In genomic region chr2:126898636-126899035, GRCh38 we compare ENCODE assay signal across 19 cellular contexts. TPM values are rescaled to one million over a fixed set of nuclear protein-coding genes. Genes with fewer than 3 reads are reported as not detected.
"Had no signal": no experiment of that assay in that cellular context is flagged by ENCODE, and none has a peak within 500 bp of the region (broad histone marks: within the 10 kb centered on the region; RNA-seq: fewer than 3 reads in every experiment).

TEX51 (plus strand) TSS chr2:126898890; CDS start chr2:126898919, 29 bp downstream.

- H3K4me1 ChIP-seq: adrenal gland, heart left ventricle, prostate gland, SJCRH30, tibial nerve had no signal

- ATAC-seq: effector memory CD8-positive, alpha-beta T cell; heart left ventricle; natural killer cell; stimulated activated effector memory CD8-positive, alpha-beta T cell treated with anti-CD3 and anti-CD28 coated beads, Interleukin-12 subunit alpha, Interleukin-12 subunit beta, amount 100 ng/mL, for 72 hours; T-helper 17 cell had no signal

- H3K27me3 ChIP-seq: adrenal gland, heart left ventricle, SJCRH30, tibial nerve had no signal

- H3K9me3 ChIP-seq: adrenal gland, prostate gland, SJCRH30 had no signal

- H3K27ac ChIP-seq: adrenal gland, epithelial cell of prostate, heart left ventricle, prostate gland, SJCRH30, tibial nerve had no signal

- DNase-seq: activated CD4-positive, alpha-beta T cell treated with anti-CD3 and anti-CD28 coated beads for 48 hours; activated CD8-positive, alpha-beta memory T cell treated with anti-CD3 and anti-CD28 coated beads for 24 hours; activated T-cell treated with anti-CD3 and anti-CD28 coated beads for 4 hours; caudate nucleus; effector memory CD8-positive, alpha-beta T cell; foreskin melanocyte; heart left ventricle; natural killer cell; SJCRH30; T-helper 17 cell had no signal

- H3K36me3 ChIP-seq: adrenal gland, heart left ventricle, prostate gland, SJCRH30, tibial nerve had no signal

- H3K4me3 ChIP-seq: adrenal gland, heart left ventricle, prostate gland, SJCRH30, tibial nerve had no signal

- H3K4me3 Mint-ChIP-seq: activated naive CD4-positive, alpha-beta T cell treated with anti-CD3 and anti-CD28 coated beads, Interleukin-2, amount 50 U/mL, for 24 hours; effector memory CD8-positive, alpha-beta T cell; memory B cell; natural killer cell; stimulated activated effector memory CD8-positive, alpha-beta T cell treated with anti-CD3 and anti-CD28 coated beads, Interleukin-12 subunit alpha, Interleukin-12 subunit beta, amount 100 ng/mL, for 72 hours; T-helper 17 cell had no signal

- H3K4me1 Mint-ChIP-seq: activated naive CD4-positive, alpha-beta T cell treated with anti-CD3 and anti-CD28 coated beads, Interleukin-2, amount 50 U/mL, for 24 hours; memory B cell; natural killer cell; stimulated activated effector memory CD8-positive, alpha-beta T cell treated with anti-CD3 and anti-CD28 coated beads, Interleukin-12 subunit alpha, Interleukin-12 subunit beta, amount 100 ng/mL, for 72 hours; T-helper 17 cell had no signal

- H3K36me3 Mint-ChIP-seq: activated naive CD4-positive, alpha-beta T cell treated with anti-CD3 and anti-CD28 coated beads, Interleukin-2, amount 50 U/mL, for 24 hours; natural killer cell; stimulated activated effector memory CD8-positive, alpha-beta T cell treated with anti-CD3 and anti-CD28 coated beads, Interleukin-12 subunit alpha, Interleukin-12 subunit beta, amount 100 ng/mL, for 72 hours had no signal

- H3K27ac Mint-ChIP-seq: activated naive CD4-positive, alpha-beta T cell treated with anti-CD3 and anti-CD28 coated beads, Interleukin-2, amount 50 U/mL, for 24 hours; effector memory CD8-positive, alpha-beta T cell; memory B cell; natural killer cell; stimulated activated effector memory CD8-positive, alpha-beta T cell treated with anti-CD3 and anti-CD28 coated beads, Interleukin-12 subunit alpha, Interleukin-12 subunit beta, amount 100 ng/mL, for 72 hours; T-helper 17 cell had no signal

RNA-seq across cellular contexts. Expression of gene TEX51, which starts in this region (rescaled TPM):
- total RNA-seq: adrenal gland, fibroblast of lung, heart left ventricle, natural killer cell, SJCRH30, subcutaneous adipose tissue, T-helper 17 cell, tibial nerve had no signal
- polyA plus RNA-seq: adrenal gland, fibroblast of lung, heart left ventricle had no signal
